ENCODE assay signal across 11 cellular contexts in the genomic region with DNA sequence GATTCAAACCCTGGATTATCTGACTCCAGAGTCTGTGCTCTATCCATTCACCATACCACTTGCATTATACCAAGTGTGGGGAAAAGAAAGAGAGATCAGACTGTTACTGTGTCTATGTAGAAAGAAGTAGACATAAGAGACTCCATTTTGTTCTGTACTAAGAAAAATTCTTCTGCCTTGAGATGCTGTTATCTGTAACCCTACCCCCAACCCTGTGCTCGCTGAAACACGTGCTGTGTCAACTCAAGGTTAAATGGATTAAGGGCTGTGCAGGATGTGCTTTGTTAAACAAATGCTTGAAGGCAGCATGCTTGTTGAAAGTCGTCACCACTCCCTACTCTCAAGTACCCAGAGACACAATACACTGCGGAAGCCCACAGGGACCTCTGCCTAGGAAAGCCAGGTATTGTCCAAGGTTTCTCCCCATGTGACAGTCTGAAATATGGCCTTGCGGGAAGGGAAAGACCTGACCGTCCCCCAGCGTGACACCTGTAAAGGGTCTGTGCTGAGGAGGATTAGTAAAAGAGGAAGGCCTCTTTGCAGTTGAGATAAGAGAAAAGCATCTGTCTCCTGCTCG. TPM values are rescaled to one million over a fixed set of nuclear protein-coding genes. Genes with fewer than 3 reads are reported as not detected.
A peak's percentile ranks its signal among the peaks of the same experiment; 100 is the strongest.
DNase-seq lines count a peak whose midpoint lies in the region; ATAC-seq, FAIRE-seq and TF ChIP-seq lines count a peak whose summit lies in the region.
"Not testable (repeated sequence)": the region's sequence is repeated elsewhere in the genome, so short reads cannot be mapped to it uniquely, and the experiment has no call there.
"Had no signal": no experiment of that assay in that cellular context is flagged by ENCODE, and none has a peak within 500 bp of the region (broad histone marks: within the 10 kb centered on the region; RNA-seq: fewer than 3 reads in every experiment).

No MANE protein-coding gene starts in this region.

- H2BK20ac ChIP-seq in H1 (ENCODE audit: low read length): peak overlapping the region; percentile 83

- not testable (repeated sequence) for H4K20me1 ChIP-seq in OCI-LY1 (ENCODE audit: insufficient read depth, low read length); H1 (replicated peaks in 1 of 2; ENCODE audit: control insufficient read depth in 1 of 2, insufficient read depth in 2 of 2, low read length in 2 of 2)

- POLR2A ChIA-PET in H1 (lab: Charles Lee; ENCODE audit: partially characterized antibody): interaction anchor here (0.8 kb wide), 1 partner anchor 23 kb away, joined by 3 read pairs; no protein-coding TSS in a partner anchor

- H3K27ac ChIP-seq in OCI-LY1 (ENCODE audit: low read depth, low read length, poor library complexity, severe bottlenecking) (peak overlapping the region; percentile 82), H1 (ENCODE audit: low read depth, low read length) (peak overlapping the region; percentile 60; the same call in 1 of the 2 replicates)

- not testable (repeated sequence) for H3K56ac ChIP-seq in H1 (replicated peaks; ENCODE audit: insufficient read length, low read depth, low read length)

- H4K91ac ChIP-seq in H1 (replicated peaks; ENCODE audit: insufficient read length, low read length): peak overlapping the region; percentile 45

- not testable (repeated sequence) for H3F3A ChIP-seq in OCI-LY1 (ENCODE audit: insufficient read depth, low read length)

- DNase-seq in DMS153 (lab: John Stamatoyannopoulos, UW): peak; percentile 91
- peak; percentile 88 for DNase-seq in NCI-H187 (lab: John Stamatoyannopoulos, UW)
- DNase-seq in activated CD8-positive, alpha-beta memory T cell treated with anti-CD3 and anti-CD28 coated beads, Interleukin-2, amount 10 ng/mL, durations not matched to agents 7 days and 5 days: not testable (repeated sequence)
- DNase-seq in H1 (ENCODE audit: low read depth in 1 of 2, low spot score in 2 of 2): peak in 1 of 2 experiments; percentile 50
- DNase-seq in islet precursor cell: peak; percentile 89

- CTCF ChIA-PET in activated CD8-positive, alpha-beta memory T cell treated with anti-CD3 and anti-CD28 coated beads, Interleukin-2, amount 10 ng/mL, durations not matched to agents 7 days and 5 days (lab: Charles Lee): interaction anchor here (1.0 to 1.1 kb wide), 2 partner anchors 8 to 13 kb away, joined by 3 read pairs; no protein-coding TSS in a partner anchor
- CTCF ChIA-PET in H1 (lab: Charles Lee; ENCODE audit: partially characterized antibody): interaction anchor here (0.9 to 1.7 kb wide), 5 partner anchors 15 to 44 kb away, joined by 3 to 7 read pairs (median 4); no protein-coding TSS in a partner anchor

- H4K5ac ChIP-seq in H1 (ENCODE audit: insufficient read length, low read depth, low read length): not testable (repeated sequence)

- not testable (repeated sequence) for H3K23ac ChIP-seq in H1 (ENCODE audit: insufficient read length)

- H3K9ac ChIP-seq in OCI-LY1 (ENCODE audit: low read length): peak overlapping the region; percentile 68
- not testable (repeated sequence) for H3K9ac ChIP-seq in H1 (replicated peaks in 1 of 4; ENCODE audit: extremely low read depth in 1 of 4, low read depth in 3 of 4, low read length in 3 of 4)

- H3K14ac ChIP-seq in H1 (ENCODE audit: insufficient read length): not testable (repeated sequence)

- TF ChIP-seq RAD21 in H1 (IDR thresholded peaks at IDR 0.05 in 1 of 2, conservative IDR thresholded peaks at IDR 0.05 in 1 of 2; ENCODE audit: low read depth in 2 of 2, low read length in 2 of 2): not testable (repeated sequence)

- H3K9me3 Mint-ChIP-seq in activated CD8-positive, alpha-beta memory T cell treated with anti-CD3 and anti-CD28 coated beads, Interleukin-2, amount 10 ng/mL, durations not matched to agents 7 days and 5 days (ENCODE audit: low read depth); stimulated activated memory B cell treated with anti-CD40 and anti-IgM and Interleukin-4, amounts not matched to agents 10 μg/mL and 1 μg/mL and 100 μg/mL, for 72 hours: not testable (repeated sequence)

- H2BK12ac ChIP-seq in H1 (ENCODE audit: low read depth, low read length): peak overlapping the region; percentile 42; the same call in 1 of the 2 replicates

- H2AFZ ChIP-seq in OCI-LY1 (ENCODE audit: low read length); H1 (ENCODE audit: low read length): not testable (repeated sequence)

- TF ChIP-seq EP300 in H1 (IDR thresholded peaks at IDR 0.05; ENCODE audit: borderline replicate concordance in 1 of 2, low read depth in 2 of 2, low read length in 2 of 2): not testable (repeated sequence)

- 35% methylated on average over 8 of the region's 8 CpGs; no CpG with 5 or more reads in 1 of the 2 experiments for WGBS in H1 (ENCODE audit: extremely low coverage in 1 of 2, insufficient coverage in 1 of 2, insufficient read length in 1 of 2, insufficient replicate concordance in 2 of 2, low coverage in 1 of 2, low lambda C conversion rate in 2 of 2, missing lambda C conversion rate in 1 of 2), 2 experiments

- not testable (repeated sequence) for H3K79me2 ChIP-seq in OCI-LY1 (ENCODE audit: insufficient read depth, low read length); H1 (ENCODE audit: control insufficient read depth in 1 of 2, insufficient read depth in 2 of 2, low read length in 2 of 2)

- FAIRE-seq in H1 (lab: Jason Lieb, UNC): not testable (repeated sequence)

- not testable (repeated sequence) for TF ChIP-seq CTCF in OCI-LY1 (IDR thresholded peaks at IDR 0.05; ENCODE audit: low read length); H1 (IDR thresholded peaks at IDR 0.05; ENCODE audit: control extremely low read depth in 1 of 3, insufficient read depth in 1 of 3, low read depth in 1 of 3, low read length in 3 of 3)

- H3K27me3 ChIP-seq in OCI-LY1 (ENCODE audit: insufficient read depth, low read length); H1 (replicated peaks in 1 of 4; ENCODE audit: control insufficient read depth in 3 of 4, extremely low read depth in 1 of 4, insufficient read depth in 3 of 4, low read length in 3 of 4): not testable (repeated sequence)

- not testable (repeated sequence) for H4K8ac ChIP-seq in H1 (ENCODE audit: extremely low read depth, insufficient read depth, low read length)

- H3K27ac Mint-ChIP-seq in activated CD8-positive, alpha-beta memory T cell treated with anti-CD3 and anti-CD28 coated beads, Interleukin-2, amount 10 ng/mL, durations not matched to agents 7 days and 5 days: peak overlapping the region; percentile 16
- peak overlapping the region; percentile 82 for H3K27ac Mint-ChIP-seq in stimulated activated memory B cell treated with anti-CD40 and anti-IgM and Interleukin-4, amounts not matched to agents 10 μg/mL and 1 μg/mL and 100 μg/mL, for 72 hours

- H2BK120ac ChIP-seq in H1 (replicated peaks; ENCODE audit: low read depth, low read length): peak overlapping the region; percentile 60

- H3K4me2 ChIP-seq in OCI-LY1 (ENCODE audit: low read length) (peak overlapping the region; percentile 75), H1 (ENCODE audit: insufficient read depth in 1 of 2, low read depth in 2 of 2, low read length in 2 of 2) (peak overlapping the region in 1 of 2 experiments; percentile 53; a peak in 2 of 4 replicates)

- not testable (repeated sequence) for H3K27me3 Mint-ChIP-seq in activated CD8-positive, alpha-beta memory T cell treated with anti-CD3 and anti-CD28 coated beads, Interleukin-2, amount 10 ng/mL, durations not matched to agents 7 days and 5 days; stimulated activated memory B cell treated with anti-CD40 and anti-IgM and Interleukin-4, amounts not matched to agents 10 μg/mL and 1 μg/mL and 100 μg/mL, for 72 hours

- H2AK5ac ChIP-seq in H1 (ENCODE audit: low read depth, low read length): not testable (repeated sequence)

- not testable (repeated sequence) for H3K4ac ChIP-seq in H1 (replicated peaks; ENCODE audit: insufficient read length, low read depth, low read length)

- H3K79me1 ChIP-seq in H1 (ENCODE audit: low read depth, low read length): not testable (repeated sequence)

- H2BK5ac ChIP-seq in H1 (ENCODE audit: low read depth, low read length): peak overlapping the region; percentile 78; the same call in 1 of the 2 replicates

- TF ChIP-seq POLR2A in GM18526 (IDR thresholded peaks at IDR 0.05; ENCODE audit: extremely low read depth, insufficient read length): peak; percentile 27
- TF ChIP-seq POLR2A in H1 (IDR thresholded peaks at IDR 0.05; ENCODE audit: control extremely low read depth in 1 of 2, low read depth in 2 of 2, low read length in 2 of 2): not testable (repeated sequence)

- peak overlapping the region; percentile 54 for H3K4me3 ChIP-seq in OCI-LY1 (ENCODE audit: low read depth, low read length, poor library complexity, severe bottlenecking)
- not testable (repeated sequence) for H3K4me3 ChIP-seq in H1 (ENCODE audit: extremely low read depth in 1 of 4, insufficient read depth in 2 of 4, low read depth in 3 of 4, low read length in 4 of 4)

- H3K9me2 ChIP-seq in OCI-LY1 (ENCODE audit: low read depth, low read length): not testable (repeated sequence)

- peaks cover 14% of the 10 kb centered on the region for H3K36me3 Mint-ChIP-seq in activated CD8-positive, alpha-beta memory T cell treated with anti-CD3 and anti-CD28 coated beads, Interleukin-2, amount 10 ng/mL, durations not matched to agents 7 days and 5 days
- H3K36me3 Mint-ChIP-seq in stimulated activated memory B cell treated with anti-CD40 and anti-IgM and Interleukin-4, amounts not matched to agents 10 μg/mL and 1 μg/mL and 100 μg/mL, for 72 hours: not testable (repeated sequence)

- not testable (repeated sequence) for H3K9me3 ChIP-seq in OCI-LY1 (ENCODE audit: low read length); H1 (ENCODE audit: insufficient read depth in 2 of 2, low read depth in 1 of 2, low read length in 1 of 2)

- H3K4me3 Mint-ChIP-seq in activated CD8-positive, alpha-beta memory T cell treated with anti-CD3 and anti-CD28 coated beads, Interleukin-2, amount 10 ng/mL, durations not matched to agents 7 days and 5 days: not testable (repeated sequence)
- peak overlapping the region; percentile 57 for H3K4me3 Mint-ChIP-seq in stimulated activated memory B cell treated with anti-CD40 and anti-IgM and Interleukin-4, amounts not matched to agents 10 μg/mL and 1 μg/mL and 100 μg/mL, for 72 hours

- not testable (repeated sequence) for H2BK15ac ChIP-seq in H1 (ENCODE audit: low read length)

- not testable (repeated sequence) for ATAC-seq in activated CD8-positive, alpha-beta memory T cell treated with anti-CD3 and anti-CD28 coated beads, Interleukin-2, amount 10 ng/mL, durations not matched to agents 7 days and 5 days; stimulated activated memory B cell treated with anti-CD40 and anti-IgM and Interleukin-4, amounts not matched to agents 10 μg/mL and 1 μg/mL and 100 μg/mL, for 72 hours

- H3K4me1 ChIP-seq in OCI-LY1 (ENCODE audit: insufficient read depth, low read length, severe bottlenecking): peaks cover 61% of the 10 kb centered on the region
- H3K4me1 ChIP-seq in H1 (replicated peaks in 1 of 4; ENCODE audit: control insufficient read depth in 3 of 4, insufficient read depth in 4 of 4, low read length in 3 of 4): peaks cover 3 to 17% (median 12%) of the 10 kb centered on the region in 4 experiments; a peak in 4 of 7 replicates

- peaks cover 64% of the 10 kb centered on the region for H3K4me1 Mint-ChIP-seq in activated CD8-positive, alpha-beta memory T cell treated with anti-CD3 and anti-CD28 coated beads, Interleukin-2, amount 10 ng/mL, durations not matched to agents 7 days and 5 days
- H3K4me1 Mint-ChIP-seq in stimulated activated memory B cell treated with anti-CD40 and anti-IgM and Interleukin-4, amounts not matched to agents 10 μg/mL and 1 μg/mL and 100 μg/mL, for 72 hours: peaks cover 68% of the 10 kb centered on the region

- peak overlapping the region; percentile 73; the same call in 1 of the 2 replicates for H3K18ac ChIP-seq in H1 (ENCODE audit: extremely low read depth, low read length)

- not testable (repeated sequence) for H3K36me3 ChIP-seq in OCI-LY1 (ENCODE audit: insufficient read depth, low read length); H1 (ENCODE audit: control insufficient read depth in 2 of 4, insufficient read depth in 4 of 4, low read length in 3 of 4)

- H3K23me2 ChIP-seq in H1 (ENCODE audit: low read depth, low read length): not testable (repeated sequence)

RNA-seq across cellular contexts. Expression of a gene that starts 5.3 kb away (rescaled TPM):
- total RNA-seq in activated CD8-positive, alpha-beta memory T cell treated with anti-CD3 and anti-CD28 coated beads, Interleukin-2, amount 10 ng/mL, durations not matched to agents 7 days and 5 days: 100 to 1,000 TPM in 1 of 2 experiments, 10 to 100 TPM in 1; 59.3 to 105 TPM
- total RNA-seq in H1 (2021; fragmentation: NEBNext Ultra II Directional; extraction: Animal tissue kit (Norgen Biotek cat#: 25700)): not detected in 2 replicates
- not detected in 2 replicates for polyA plus RNA-seq in H1 (2011; rRNA removed)
- not detected for polyA plus RNA-seq in H1 (2011; cell fraction: cytosol; rRNA removed)
- not detected for polyA plus RNA-seq in H1 (2011; cell fraction: nucleus; rRNA removed)
- polyA plus RNA-seq in H1 (2012, experiment 1 of 2): not detected in 4 replicates
- not detected for polyA plus RNA-seq in H1 (2012, experiment 2 of 2)
- not detected for polyA plus RNA-seq in H1 (2013, experiment 1 of 2)
- 0.02 TPM for polyA plus RNA-seq in H1 (2013, experiment 2 of 2)
- not detected in 2 replicates for polyA minus RNA-seq in H1 (2011; rRNA and poly(A)+ RNA removed)
- not detected for polyA minus RNA-seq in H1 (2011; cell fraction: cytosol; rRNA and poly(A)+ RNA removed)
- not detected for polyA minus RNA-seq in H1 (2011; cell fraction: nucleus; rRNA and poly(A)+ RNA removed)
- total RNA-seq: fibroblast of lung, lung microvascular endothelial cell had no signal
- polyA plus RNA-seq: fibroblast of lung, keratinocyte had no signal

RNA-seq across cellular contexts. Expression of a gene that starts 59.5 kb away (rescaled TPM):
- 100 to 1,000 TPM; 304 to 332 TPM for total RNA-seq in activated CD8-positive, alpha-beta memory T cell treated with anti-CD3 and anti-CD28 coated beads, Interleukin-2, amount 10 ng/mL, durations not matched to agents 7 days and 5 days
- not detected in 2 replicates for total RNA-seq in H1 (2021; fragmentation: NEBNext Ultra II Directional; extraction: Animal tissue kit (Norgen Biotek cat#: 25700))
- polyA plus RNA-seq in H1 (2011; rRNA removed): 0.08 TPM in 1 of 2 replicates, not detected in the other
- 0.05 TPM for polyA plus RNA-seq in H1 (2011; cell fraction: cytosol; rRNA removed)
- polyA plus RNA-seq in H1 (2011; cell fraction: nucleus; rRNA removed): not detected
- 0.11 to 0.46 TPM (median 0.28 TPM) in 4 replicates for polyA plus RNA-seq in H1 (2012, experiment 1 of 2)
- not detected for polyA plus RNA-seq in H1 (2012, experiment 2 of 2)
- not detected for polyA plus RNA-seq in H1 (2013, experiment 1 of 2)
- polyA plus RNA-seq in H1 (2013, experiment 2 of 2): not detected
- not detected in 2 replicates for polyA minus RNA-seq in H1 (2011; rRNA and poly(A)+ RNA removed)
- polyA minus RNA-seq in H1 (2011; cell fraction: cytosol; rRNA and poly(A)+ RNA removed): not detected
- not detected for polyA minus RNA-seq in H1 (2011; cell fraction: nucleus; rRNA and poly(A)+ RNA removed)
- total RNA-seq: fibroblast of lung, lung microvascular endothelial cell had no signal
- polyA plus RNA-seq: fibroblast of lung had no signal

Comparison
In these comparisons a context has a peak if more than half of its experiments do, and no peak if none do; other contexts are left out.
1. RNA of a gene that starts 5.3 kb away (total RNA-seq): 59.3 to 105 TPM in activated CD8-positive, alpha-beta memory T cell treated with anti-CD3 and anti-CD28 coated beads, Interleukin-2, amount 10 ng/mL, durations not matched to agents 7 days and 5 days; not detected in H1; every median in the first group is over 10 times any median in the second.
2. RNA of a gene that starts 59.5 kb away (total RNA-seq): 304 to 332 TPM in activated CD8-positive, alpha-beta memory T cell treated with anti-CD3 and anti-CD28 coated beads, Interleukin-2, amount 10 ng/mL, durations not matched to agents 7 days and 5 days; not detected in H1; every median in the first group is over 100 times any median in the second.